In genomic region chr16:67644038-67644437, GRCh38 we compare ENCODE assay signal across 1 cellular context.
TF ChIP-seq lines count a peak whose summit lies in the region.

No MANE protein-coding gene starts in this region.

TF ChIP-seq in GM23338, 12 proteins besides CTCF, POLR2A, EP300 and RAD21:
- no peak for TF ChIP-seq ZNF331 (CRISPR knock-in tag; IDR thresholded peaks at IDR 0.05; ENCODE audit: low read depth)
- no peak for TF ChIP-seq ZNF462 (CRISPR knock-in tag; IDR thresholded peaks at IDR 0.05)
- TF ChIP-seq ETS1 (IDR thresholded peaks at IDR 0.05): no peak
- TF ChIP-seq ZNF114 (CRISPR knock-in tag; IDR thresholded peaks at IDR 0.05): no peak
- no peak for TF ChIP-seq POLR2AphosphoS5 (IDR thresholded peaks at IDR 0.05; ENCODE audit: low read depth)
- TF ChIP-seq STAT1 (IDR thresholded peaks at IDR 0.05; ENCODE audit: unreplicated experiment): no peak
- no peak for TF ChIP-seq EZH2 (IDR thresholded peaks at IDR 0.05; ENCODE audit: low read depth, unreplicated experiment)
- TF ChIP-seq CREB1 (CRISPR knock-in tag; IDR thresholded peaks at IDR 0.05; ENCODE audit: low read depth): no peak
- TF ChIP-seq JUNB (IDR thresholded peaks at IDR 0.05; ENCODE audit: unreplicated experiment): no peak
- TF ChIP-seq, protein P1, sequence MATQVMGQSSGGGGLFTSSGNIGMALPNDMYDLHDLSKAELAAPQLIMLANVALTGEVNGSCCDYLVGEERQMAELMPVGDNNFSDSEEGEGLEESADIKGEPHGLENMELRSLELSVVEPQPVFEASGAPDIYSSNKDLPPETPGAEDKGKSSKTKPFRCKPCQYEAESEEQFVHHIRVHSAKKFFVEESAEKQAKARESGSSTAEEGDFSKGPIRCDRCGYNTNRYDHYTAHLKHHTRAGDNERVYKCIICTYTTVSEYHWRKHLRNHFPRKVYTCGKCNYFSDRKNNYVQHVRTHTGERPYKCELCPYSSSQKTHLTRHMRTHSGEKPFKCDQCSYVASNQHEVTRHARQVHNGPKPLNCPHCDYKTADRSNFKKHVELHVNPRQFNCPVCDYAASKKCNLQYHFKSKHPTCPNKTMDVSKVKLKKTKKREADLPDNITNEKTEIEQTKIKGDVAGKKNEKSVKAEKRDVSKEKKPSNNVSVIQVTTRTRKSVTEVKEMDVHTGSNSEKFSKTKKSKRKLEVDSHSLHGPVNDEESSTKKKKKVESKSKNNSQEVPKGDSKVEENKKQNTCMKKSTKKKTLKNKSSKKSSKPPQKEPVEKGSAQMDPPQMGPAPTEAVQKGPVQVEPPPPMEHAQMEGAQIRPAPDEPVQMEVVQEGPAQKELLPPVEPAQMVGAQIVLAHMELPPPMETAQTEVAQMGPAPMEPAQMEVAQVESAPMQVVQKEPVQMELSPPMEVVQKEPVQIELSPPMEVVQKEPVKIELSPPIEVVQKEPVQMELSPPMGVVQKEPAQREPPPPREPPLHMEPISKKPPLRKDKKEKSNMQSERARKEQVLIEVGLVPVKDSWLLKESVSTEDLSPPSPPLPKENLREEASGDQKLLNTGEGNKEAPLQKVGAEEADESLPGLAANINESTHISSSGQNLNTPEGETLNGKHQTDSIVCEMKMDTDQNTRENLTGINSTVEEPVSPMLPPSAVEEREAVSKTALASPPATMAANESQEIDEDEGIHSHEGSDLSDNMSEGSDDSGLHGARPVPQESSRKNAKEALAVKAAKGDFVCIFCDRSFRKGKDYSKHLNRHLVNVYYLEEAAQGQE (IDR thresholded peaks at IDR 0.05; ENCODE audit: unreplicated experiment): no peak
- TF ChIP-seq EZH2phosphoT487 (IDR thresholded peaks at IDR 0.05; ENCODE audit: unreplicated experiment): no peak
- TF ChIP-seq NANOG (IDR thresholded peaks at IDR 0.05; ENCODE audit: borderline replicate concordance): no peak
TF ChIP-seq in GM23338: peak in this region for 0.
